8 cellular contexts compared by ENCODE assay signal in the genomic region with DNA sequence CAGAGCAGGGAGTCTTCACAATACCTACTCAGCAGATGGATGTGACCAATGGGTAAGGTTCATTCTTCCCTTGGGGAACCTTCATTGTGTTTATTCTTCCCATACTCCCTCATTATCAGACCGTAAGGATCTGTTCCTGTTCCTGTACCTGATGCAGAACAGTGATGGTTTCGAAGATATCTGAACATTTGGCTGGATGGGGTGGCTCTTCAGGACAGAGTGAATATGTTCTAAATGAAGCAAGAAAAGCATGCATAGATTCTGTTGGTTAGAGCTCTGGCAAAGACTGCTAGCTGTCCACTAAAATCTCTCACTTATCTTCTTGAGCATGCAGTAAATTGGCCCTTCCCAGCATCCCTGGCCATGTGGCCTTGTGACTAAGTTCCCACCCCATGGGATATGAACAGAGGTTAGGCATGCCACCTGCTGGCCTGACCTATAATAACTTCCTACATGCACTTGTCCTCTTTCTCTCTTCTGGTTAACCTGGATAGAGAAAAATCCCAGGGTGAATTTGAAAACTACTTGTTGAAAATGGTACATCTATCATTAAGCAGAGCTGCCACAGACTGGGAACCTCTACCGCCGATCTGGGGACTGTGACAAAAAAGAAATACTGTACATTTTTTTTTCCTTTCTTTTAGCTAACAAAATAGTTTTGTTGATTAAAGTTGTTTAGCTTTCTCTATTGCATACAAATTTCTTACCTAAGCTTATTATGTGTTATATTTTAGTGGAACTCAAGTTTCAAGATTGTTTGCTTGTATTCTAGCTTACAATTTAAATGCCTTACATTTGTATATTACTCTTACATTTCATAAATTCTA.
DNase-seq lines count a peak whose midpoint lies in the region; ATAC-seq and TF ChIP-seq lines count a peak whose summit lies in the region.

No MANE protein-coding gene starts in this region.

- H3K27ac ChIP-seq in OCI-LY1 (ENCODE audit: low read depth, low read length, poor library complexity, severe bottlenecking) (peak overlapping the region; percentile 21), foreskin keratinocyte (no peak overlapping the region), vagina (no peak overlapping the region)

- intact Hi-C loops in vagina (cut with DNase I) = no loop called here

- H3K27me3 Mint-ChIP-seq in activated T-cell treated with anti-CD3 and anti-CD28 coated beads, Interleukin-2, amount 50 U/mL, for 4 hours (ENCODE audit: low read depth) = peaks cover 5% of the 10 kb centered on the region
- H3K27me3 Mint-ChIP-seq in osteocyte (ENCODE audit: unreplicated experiment) = peaks cover 18% of the 10 kb centered on the region

- H3K4me1 ChIP-seq in OCI-LY1 (ENCODE audit: insufficient read depth, low read length, severe bottlenecking) (peaks cover 8% of the 10 kb centered on the region), foreskin keratinocyte (no peaks in the 10 kb centered on the region), vagina (no peaks in the 10 kb centered on the region)

- H3K9ac ChIP-seq in OCI-LY1 (ENCODE audit: low read length) = no peak overlapping the region

- no peaks in the 10 kb centered on the region for H3K36me3 Mint-ChIP-seq in activated T-cell treated with anti-CD3 and anti-CD28 coated beads, Interleukin-2, amount 50 U/mL, for 4 hours (ENCODE audit: insufficient read depth)
- H3K36me3 Mint-ChIP-seq in osteocyte (ENCODE audit: unreplicated experiment) = no peaks in the 10 kb centered on the region

- no peak overlapping the region for H3K4me3 Mint-ChIP-seq in activated T-cell treated with anti-CD3 and anti-CD28 coated beads, Interleukin-2, amount 50 U/mL, for 4 hours
- no peak overlapping the region for H3K4me3 Mint-ChIP-seq in osteocyte (ENCODE audit: unreplicated experiment)

- H3K9me3 ChIP-seq in OCI-LY1 (ENCODE audit: low read length) = no peaks in the 10 kb centered on the region
- no peaks in the 10 kb centered on the region for H3K9me3 ChIP-seq in vagina

- H3K4me1 Mint-ChIP-seq in activated T-cell treated with anti-CD3 and anti-CD28 coated beads, Interleukin-2, amount 50 U/mL, for 4 hours (ENCODE audit: low read depth) = no peaks in the 10 kb centered on the region
- H3K4me1 Mint-ChIP-seq in osteocyte (ENCODE audit: unreplicated experiment) = no peaks in the 10 kb centered on the region

- H3K36me3 ChIP-seq in OCI-LY1 (ENCODE audit: insufficient read depth, low read length) (no peaks in the 10 kb centered on the region), vagina (no peaks in the 10 kb centered on the region)

- H3K9me3 Mint-ChIP-seq in activated T-cell treated with anti-CD3 and anti-CD28 coated beads, Interleukin-2, amount 50 U/mL, for 4 hours = no peaks in the 10 kb centered on the region
- H3K9me3 Mint-ChIP-seq in osteocyte (ENCODE audit: unreplicated experiment) = no peaks in the 10 kb centered on the region

- H3K79me2 ChIP-seq in OCI-LY1 (ENCODE audit: insufficient read depth, low read length) = no peaks in the 10 kb centered on the region

- H3K4me2 ChIP-seq in OCI-LY1 (ENCODE audit: low read length) = no peak overlapping the region

- H3K27me3 ChIP-seq in OCI-LY1 (ENCODE audit: insufficient read depth, low read length) (no peaks in the 10 kb centered on the region), foreskin keratinocyte (no peaks in the 10 kb centered on the region), vagina (no peaks in the 10 kb centered on the region)

- H2AFZ ChIP-seq in OCI-LY1 (ENCODE audit: low read length) = no peak overlapping the region

- peak; percentile 82 for DNase-seq in DMS 273 (lab: John Stamatoyannopoulos, UW; ENCODE audit: unreplicated experiment)
- DNase-seq in activated T-cell treated with anti-CD3 and anti-CD28 coated beads, Interleukin-2, amount 50 U/mL, for 4 hours = peak; percentile 25
- peak; percentile 17 to 59 for DNase-seq in foreskin keratinocyte
- DNase-seq in osteocyte (ENCODE audit: extremely low spot score, unreplicated experiment) = no peak
- DNase-seq in vagina (ENCODE audit: extremely low spot score in 2 of 2) = no peak

- peak; percentile 96 for ATAC-seq in GM19463 (IDR thresholded peaks at IDR 0.05; ENCODE audit: unreplicated experiment)
- ATAC-seq in HG03521 (IDR thresholded peaks at IDR 0.05; ENCODE audit: unreplicated experiment) = peak; percentile 88
- peak; percentile 73 to 82 for ATAC-seq in activated T-cell treated with anti-CD3 and anti-CD28 coated beads, Interleukin-2, amount 50 U/mL, for 4 hours
- ATAC-seq in foreskin keratinocyte = peak; percentile 82

- H4K20me1 ChIP-seq in OCI-LY1 (ENCODE audit: insufficient read depth, low read length) = no peaks in the 10 kb centered on the region

- peak; percentile 90 for TF ChIP-seq CTCF in OCI-LY1 (IDR thresholded peaks at IDR 0.05; ENCODE audit: low read length)
- peak; percentile 85 for TF ChIP-seq CTCF in foreskin keratinocyte (conservative IDR thresholded peaks at IDR 0.05)
- peak; percentile 65 for TF ChIP-seq CTCF in osteocyte (IDR thresholded peaks at IDR 0.05)
- TF ChIP-seq CTCF in vagina (IDR thresholded peaks at IDR 0.05) = peak; percentile 11 to 67 (median 51)

- no peaks in the 10 kb centered on the region for H3K9me2 ChIP-seq in OCI-LY1 (ENCODE audit: low read depth, low read length)

- H3K27ac Mint-ChIP-seq in osteocyte (ENCODE audit: unreplicated experiment) = no peak overlapping the region

- H3F3A ChIP-seq in OCI-LY1 (ENCODE audit: insufficient read depth, low read length) = no peaks in the 10 kb centered on the region

- H3K4me3 ChIP-seq in OCI-LY1 (ENCODE audit: low read depth, low read length, poor library complexity, severe bottlenecking) (no peak overlapping the region), vagina (no peak overlapping the region)

- TF ChIP-seq POLR2A in vagina (IDR thresholded peaks at IDR 0.05) = no peak

Comparison
In these comparisons a context has a peak if more than half of its experiments do, and no peak if none do; other contexts are left out.
1. DNase-seq: peak in DMS 273 (single experiment), activated T-cell treated with anti-CD3 and anti-CD28 coated beads, Interleukin-2, amount 50 U/mL, for 4 hours (single experiment) and foreskin keratinocyte (2 of 2); none in osteocyte (single experiment) and vagina (0 of 2).
2. Peak in every context shown above with its lines, with median percentiles within 50 percentile points of each other: ATAC-seq and CTCF ChIP-seq.